In the genomic region with DNA sequence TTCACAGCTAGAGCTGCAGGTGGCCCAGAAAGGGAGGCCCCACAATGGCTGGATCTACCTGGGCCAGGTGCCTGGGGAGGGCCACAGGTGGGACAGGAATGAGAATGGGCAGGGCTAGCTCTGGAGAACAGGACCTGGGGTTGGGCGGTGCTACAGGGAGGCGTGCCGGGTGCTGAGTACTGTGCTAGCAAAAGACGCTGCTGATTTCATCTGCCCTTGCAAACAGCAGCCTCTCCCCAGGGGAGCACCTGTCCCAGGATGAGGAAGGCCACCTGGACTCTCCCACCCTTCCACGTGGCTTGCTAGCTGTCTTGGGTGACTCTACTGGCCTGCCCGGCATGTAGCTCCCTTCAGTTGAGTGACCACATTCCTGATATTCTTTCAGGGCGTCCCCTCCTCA, we compare ENCODE assay signal across 19 cellular contexts. TPM values are rescaled to one million over a fixed set of nuclear protein-coding genes. Genes with fewer than 3 reads are reported as not detected.
"Had no signal": no experiment of that assay in that cellular context is flagged by ENCODE, and none has a peak within 500 bp of the region (broad histone marks: within the 10 kb centered on the region; RNA-seq: fewer than 3 reads in every experiment).

No MANE protein-coding gene starts in this region.

- H3K4me3 ChIP-seq: ascending aorta, breast epithelium, tibial artery, vagina had no signal

- H3K36me3 Mint-ChIP-seq: activated naive CD4-positive, alpha-beta T cell treated with anti-CD3 and anti-CD28 coated beads, Interleukin-2, amount 10 ng/mL, durations not matched to agents 7 days and 5 days; naive thymus-derived CD4-positive, alpha-beta T cell; stimulated activated naive B cell treated with anti-CD40 and anti-IgM and Interleukin-4, amounts not matched to agents 10 μg/mL and 1 μg/mL and 100 μg/mL, for 72 hours had no signal

- H3K4me1 ChIP-seq: breast epithelium, vagina had no signal

- H3K36me3 ChIP-seq: ascending aorta, breast epithelium, tibial artery, vagina had no signal

- H3K9me3 Mint-ChIP-seq: activated naive CD4-positive, alpha-beta T cell treated with anti-CD3 and anti-CD28 coated beads, Interleukin-2, amount 10 ng/mL, durations not matched to agents 7 days and 5 days; activated T-helper 17 cell treated with anti-CD3 and anti-CD28 coated beads, Interleukin-2, amount 50 U/mL, for 72 hours; dendritic cell treated with granulocyte-macrophage colony-stimulating factor and Interleukin-4, amounts not matched to agents 40 ng/mL and 50 ng/mL, for 4 days; effector memory CD8-positive, alpha-beta T cell; naive thymus-derived CD4-positive, alpha-beta T cell; stimulated activated naive B cell treated with anti-CD40 and anti-IgM and Interleukin-4, amounts not matched to agents 10 μg/mL and 1 μg/mL and 100 μg/mL, for 72 hours had no signal

- H3K4me3 Mint-ChIP-seq: activated naive CD4-positive, alpha-beta T cell treated with anti-CD3 and anti-CD28 coated beads, Interleukin-2, amount 10 ng/mL, durations not matched to agents 7 days and 5 days; activated T-helper 17 cell treated with anti-CD3 and anti-CD28 coated beads, Interleukin-2, amount 50 U/mL, for 72 hours; dendritic cell treated with granulocyte-macrophage colony-stimulating factor and Interleukin-4, amounts not matched to agents 40 ng/mL and 50 ng/mL, for 4 days; effector memory CD8-positive, alpha-beta T cell; naive thymus-derived CD4-positive, alpha-beta T cell; stimulated activated naive B cell treated with anti-CD40 and anti-IgM and Interleukin-4, amounts not matched to agents 10 μg/mL and 1 μg/mL and 100 μg/mL, for 72 hours had no signal

- H3K9me3 ChIP-seq: ascending aorta, breast epithelium, tibial artery, vagina had no signal

- H3K4me1 Mint-ChIP-seq: activated naive CD4-positive, alpha-beta T cell treated with anti-CD3 and anti-CD28 coated beads, Interleukin-2, amount 10 ng/mL, durations not matched to agents 7 days and 5 days; activated T-helper 17 cell treated with anti-CD3 and anti-CD28 coated beads, Interleukin-2, amount 50 U/mL, for 72 hours had no signal

- H3K27me3 ChIP-seq: ascending aorta, breast epithelium, vagina had no signal

- DNase-seq: activated CD4-positive, alpha-beta T cell treated with anti-CD3 and anti-CD28 coated beads for 1 hour; foreskin melanocyte; mammary epithelial cell; retina; stimulated activated CD4-positive, alpha-beta T cell treated with anti-CD3 and anti-CD28 coated beads, Interleukin-4, amount 100 ng/mL, for 1 hour; stimulated activated naive B cell treated with anti-CD40 and anti-IgM and Interleukin-4, amounts not matched to agents 10 μg/mL and 1 μg/mL and 100 μg/mL, for 72 hours; tibial artery had no signal

- H3K27ac ChIP-seq: ascending aorta, breast epithelium, tibial artery, vagina had no signal

- H3K27ac Mint-ChIP-seq: activated naive CD4-positive, alpha-beta T cell treated with anti-CD3 and anti-CD28 coated beads, Interleukin-2, amount 10 ng/mL, durations not matched to agents 7 days and 5 days; activated T-helper 17 cell treated with anti-CD3 and anti-CD28 coated beads, Interleukin-2, amount 50 U/mL, for 72 hours; dendritic cell treated with granulocyte-macrophage colony-stimulating factor and Interleukin-4, amounts not matched to agents 40 ng/mL and 50 ng/mL, for 4 days; effector memory CD8-positive, alpha-beta T cell; naive thymus-derived CD4-positive, alpha-beta T cell; stimulated activated naive B cell treated with anti-CD40 and anti-IgM and Interleukin-4, amounts not matched to agents 10 μg/mL and 1 μg/mL and 100 μg/mL, for 72 hours had no signal

RNA-seq across cellular contexts. Expression of a gene that starts 13.2 kb away (rescaled TPM):
- total RNA-seq: ascending aorta; cerebellum; mammary epithelial cell; naive thymus-derived CD4-positive, alpha-beta T cell; skeletal muscle tissue had no signal

RNA-seq across cellular contexts. Expression of a gene that starts 31.7 kb away (rescaled TPM):
- total RNA-seq: activated T-helper 17 cell treated with anti-CD3 and anti-CD28 coated beads, Interleukin-2, amount 50 U/mL, for 72 hours; ascending aorta; breast epithelium; mononuclear cell; naive thymus-derived CD4-positive, alpha-beta T cell; subcutaneous adipose tissue; vagina had no signal
